Comparison of ENCODE assay signal across 1 cellular context in genomic region chr5:139294372-139295165, GRCh38.
A peak's percentile ranks its signal among the peaks of the same experiment; 100 is the strongest.
TF ChIP-seq lines count a peak whose summit lies in the region.

No MANE protein-coding gene starts in this region.

TF ChIP-seq in K562, 482 proteins besides CTCF, POLR2A, EP300 and RAD21 (continues in another document):
- no peak for TF ChIP-seq ID3 (CRISPR knock-in tag; IDR thresholded peaks at IDR 0.05)
- TF ChIP-seq ID3 (tag; IDR thresholded peaks at IDR 0.05), result no peak
- peak in 1 of 2 experiments; percentile 68; a peak in 2 of 4 replicates for TF ChIP-seq UBTF (IDR thresholded peaks at IDR 0.05; ENCODE audit: borderline replicate concordance in 1 of 2, low read depth in 2 of 2, low read length in 2 of 2)
- no peak; the same call in none of the 2 replicates for TF ChIP-seq L3MBTL2 (IDR thresholded peaks at IDR 0.05)
- TF ChIP-seq TCFL5 (CRISPR knock-in tag; conservative IDR thresholded peaks at IDR 0.05), result no peak
- TF ChIP-seq NCOA1 (IDR thresholded peaks at IDR 0.05; ENCODE audit: low read depth), result peak; percentile 30; the same call in 1 of the 2 replicates
- TF ChIP-seq MBD1 (CRISPR knock-in tag; IDR thresholded peaks at IDR 0.05), result no peak
- no peak for TF ChIP-seq ZNF324 (CRISPR knock-in tag; IDR thresholded peaks at IDR 0.05)
- TF ChIP-seq RNF219 (CRISPR knock-in tag; IDR thresholded peaks at IDR 0.05), result no peak
- TF ChIP-seq MYC (IDR thresholded peaks at IDR 0.05; ENCODE audit: low read depth, low read length), result peak; percentile 83; the same call in 1 of the 2 replicates
- no peak for TF ChIP-seq MYC (CRISPR knock-in tag; IDR thresholded peaks at IDR 0.05; ENCODE audit: borderline replicate concordance, low read depth)
- no peak for TF ChIP-seq HMG20B (CRISPR knock-in tag; IDR thresholded peaks at IDR 0.05)
- TF ChIP-seq, protein P1, sequence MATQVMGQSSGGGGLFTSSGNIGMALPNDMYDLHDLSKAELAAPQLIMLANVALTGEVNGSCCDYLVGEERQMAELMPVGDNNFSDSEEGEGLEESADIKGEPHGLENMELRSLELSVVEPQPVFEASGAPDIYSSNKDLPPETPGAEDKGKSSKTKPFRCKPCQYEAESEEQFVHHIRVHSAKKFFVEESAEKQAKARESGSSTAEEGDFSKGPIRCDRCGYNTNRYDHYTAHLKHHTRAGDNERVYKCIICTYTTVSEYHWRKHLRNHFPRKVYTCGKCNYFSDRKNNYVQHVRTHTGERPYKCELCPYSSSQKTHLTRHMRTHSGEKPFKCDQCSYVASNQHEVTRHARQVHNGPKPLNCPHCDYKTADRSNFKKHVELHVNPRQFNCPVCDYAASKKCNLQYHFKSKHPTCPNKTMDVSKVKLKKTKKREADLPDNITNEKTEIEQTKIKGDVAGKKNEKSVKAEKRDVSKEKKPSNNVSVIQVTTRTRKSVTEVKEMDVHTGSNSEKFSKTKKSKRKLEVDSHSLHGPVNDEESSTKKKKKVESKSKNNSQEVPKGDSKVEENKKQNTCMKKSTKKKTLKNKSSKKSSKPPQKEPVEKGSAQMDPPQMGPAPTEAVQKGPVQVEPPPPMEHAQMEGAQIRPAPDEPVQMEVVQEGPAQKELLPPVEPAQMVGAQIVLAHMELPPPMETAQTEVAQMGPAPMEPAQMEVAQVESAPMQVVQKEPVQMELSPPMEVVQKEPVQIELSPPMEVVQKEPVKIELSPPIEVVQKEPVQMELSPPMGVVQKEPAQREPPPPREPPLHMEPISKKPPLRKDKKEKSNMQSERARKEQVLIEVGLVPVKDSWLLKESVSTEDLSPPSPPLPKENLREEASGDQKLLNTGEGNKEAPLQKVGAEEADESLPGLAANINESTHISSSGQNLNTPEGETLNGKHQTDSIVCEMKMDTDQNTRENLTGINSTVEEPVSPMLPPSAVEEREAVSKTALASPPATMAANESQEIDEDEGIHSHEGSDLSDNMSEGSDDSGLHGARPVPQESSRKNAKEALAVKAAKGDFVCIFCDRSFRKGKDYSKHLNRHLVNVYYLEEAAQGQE (CRISPR knock-in tag; IDR thresholded peaks at IDR 0.05; ENCODE audit: low read depth), result no peak
- no peak for TF ChIP-seq ZNF444 (CRISPR knock-in tag; IDR thresholded peaks at IDR 0.05)
- TF ChIP-seq BRD4 (IDR thresholded peaks at IDR 0.05), result 0 out of 2 replicates have a peak, but pooled peaks have one; percentile 18
- no peak for TF ChIP-seq ETV6 (IDR thresholded peaks at IDR 0.05; ENCODE audit: borderline replicate concordance in 1 of 2, low read depth in 2 of 2, low read length in 1 of 2)
- no peak for TF ChIP-seq ETV6 (CRISPR knock-in tag; IDR thresholded peaks at IDR 0.05; ENCODE audit: borderline replicate concordance)
- TF ChIP-seq SAFB2 (IDR thresholded peaks at IDR 0.05; ENCODE audit: borderline replicate concordance, low read depth, low read length, severe bottlenecking), result no peak
- 0 out of 2 replicates have a peak, but pooled peaks have one; percentile 34 for TF ChIP-seq GTF2F1 (IDR thresholded peaks at IDR 0.05; ENCODE audit: low read depth, low read length)
- TF ChIP-seq SMARCE1 (IDR thresholded peaks at IDR 0.05), result peak; percentile 41; the same call in 1 of the 2 replicates
- no peak for TF ChIP-seq RBM34 (IDR thresholded peaks at IDR 0.05; ENCODE audit: borderline replicate concordance, insufficient read depth, low read length)
- TF ChIP-seq CEBPG (CRISPR knock-in tag; IDR thresholded peaks at IDR 0.05), result no peak
- TF ChIP-seq CEBPG (tag; conservative IDR thresholded peaks at IDR 0.05 in 1 of 2, IDR thresholded peaks at IDR 0.05 in 1 of 2), result no peak
- TF ChIP-seq, protein P2, sequence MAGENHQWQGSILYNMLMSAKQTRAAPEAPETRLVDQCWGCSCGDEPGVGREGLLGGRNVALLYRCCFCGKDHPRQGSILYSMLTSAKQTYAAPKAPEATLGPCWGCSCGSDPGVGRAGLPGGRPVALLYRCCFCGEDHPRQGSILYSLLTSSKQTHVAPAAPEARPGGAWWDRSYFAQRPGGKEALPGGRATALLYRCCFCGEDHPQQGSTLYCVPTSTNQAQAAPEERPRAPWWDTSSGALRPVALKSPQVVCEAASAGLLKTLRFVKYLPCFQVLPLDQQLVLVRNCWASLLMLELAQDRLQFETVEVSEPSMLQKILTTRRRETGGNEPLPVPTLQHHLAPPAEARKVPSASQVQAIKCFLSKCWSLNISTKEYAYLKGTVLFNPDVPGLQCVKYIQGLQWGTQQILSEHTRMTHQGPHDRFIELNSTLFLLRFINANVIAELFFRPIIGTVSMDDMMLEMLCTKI (IDR thresholded peaks at IDR 0.05; ENCODE audit: partially characterized antibody), result no peak
- peak; percentile 69; the same call in 1 of the 2 replicates for TF ChIP-seq LCOR (CRISPR knock-in tag; IDR thresholded peaks at IDR 0.05)
- TF ChIP-seq PCBP2 (IDR thresholded peaks at IDR 0.05; ENCODE audit: low read depth, low read length, poor library complexity, severe bottlenecking), result no peak
- no peak for TF ChIP-seq TCF7L2 (IDR thresholded peaks at IDR 0.05; ENCODE audit: low read depth, low read length)
- TF ChIP-seq, protein P3, sequence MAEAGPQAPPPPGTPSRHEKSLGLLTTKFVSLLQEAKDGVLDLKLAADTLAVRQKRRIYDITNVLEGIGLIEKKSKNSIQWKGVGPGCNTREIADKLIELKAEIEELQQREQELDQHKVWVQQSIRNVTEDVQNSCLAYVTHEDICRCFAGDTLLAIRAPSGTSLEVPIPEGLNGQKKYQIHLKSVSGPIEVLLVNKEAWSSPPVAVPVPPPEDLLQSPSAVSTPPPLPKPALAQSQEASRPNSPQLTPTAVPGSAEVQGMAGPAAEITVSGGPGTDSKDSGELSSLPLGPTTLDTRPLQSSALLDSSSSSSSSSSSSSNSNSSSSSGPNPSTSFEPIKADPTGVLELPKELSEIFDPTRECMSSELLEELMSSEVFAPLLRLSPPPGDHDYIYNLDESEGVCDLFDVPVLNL (CRISPR knock-in tag; IDR thresholded peaks at IDR 0.05; ENCODE audit: low read depth), result no peak
- no peak for TF ChIP-seq NCOA2 (IDR thresholded peaks at IDR 0.05; ENCODE audit: partially characterized antibody in 2 of 2)
- TF ChIP-seq MCM3 (IDR thresholded peaks at IDR 0.05), result no peak
- TF ChIP-seq ZNF707 (CRISPR knock-in tag; conservative IDR thresholded peaks at IDR 0.05), result no peak
- TF ChIP-seq ZNF232 (CRISPR knock-in tag; IDR thresholded peaks at IDR 0.05), result no peak
- TF ChIP-seq ELF1 (tag; IDR thresholded peaks at IDR 0.05), result no peak
- TF ChIP-seq ZNF282 (CRISPR knock-in tag; IDR thresholded peaks at IDR 0.05), result no peak
- TF ChIP-seq PHF20 (IDR thresholded peaks at IDR 0.05; ENCODE audit: partially characterized antibody), result no peak
- TF ChIP-seq U2AF1 (optimal IDR thresholded peaks at IDR 0.05; ENCODE audit: low read depth, low read length), result peak; percentile 5
- TF ChIP-seq ZBED1 (IDR thresholded peaks at IDR 0.05), result no peak
- peak; percentile 41; the same call in 1 of the 2 replicates for TF ChIP-seq C11orf30 (IDR thresholded peaks at IDR 0.05; ENCODE audit: low read depth)
- peak; percentile 1 for TF ChIP-seq RBM22 (IDR thresholded peaks at IDR 0.05; ENCODE audit: low read depth, low read length, poor library complexity, severe bottlenecking)
- no peak for TF ChIP-seq PPARD (CRISPR knock-in tag; IDR thresholded peaks at IDR 0.05)
- no peak for TF ChIP-seq ZKSCAN8 (CRISPR knock-in tag; IDR thresholded peaks at IDR 0.05)
- TF ChIP-seq ARID1B (IDR thresholded peaks at IDR 0.05), result no peak
- TF ChIP-seq ZFX (CRISPR knock-in tag; IDR thresholded peaks at IDR 0.05), result peak; percentile 46
- TF ChIP-seq ZNF77 (CRISPR knock-in tag; IDR thresholded peaks at IDR 0.05), result no peak
- no peak for TF ChIP-seq SMAD1 (IDR thresholded peaks at IDR 0.05; ENCODE audit: low read depth, low read length, partially characterized antibody)
- 0 out of 2 replicates have a peak, but pooled peaks have one; percentile 27 for TF ChIP-seq CREM (IDR thresholded peaks at IDR 0.05; ENCODE audit: low read depth)
- TF ChIP-seq HLTF (IDR thresholded peaks at IDR 0.05), result no peak
- TF ChIP-seq ZNF384 (IDR thresholded peaks at IDR 0.05; ENCODE audit: low read depth, low read length), result no peak
- no peak for TF ChIP-seq MEIS2 (IDR thresholded peaks at IDR 0.05; ENCODE audit: partially characterized antibody)
- TF ChIP-seq RAD51 (IDR thresholded peaks at IDR 0.05; ENCODE audit: borderline replicate concordance, low read depth), result no peak
- TF ChIP-seq, protein P4, sequence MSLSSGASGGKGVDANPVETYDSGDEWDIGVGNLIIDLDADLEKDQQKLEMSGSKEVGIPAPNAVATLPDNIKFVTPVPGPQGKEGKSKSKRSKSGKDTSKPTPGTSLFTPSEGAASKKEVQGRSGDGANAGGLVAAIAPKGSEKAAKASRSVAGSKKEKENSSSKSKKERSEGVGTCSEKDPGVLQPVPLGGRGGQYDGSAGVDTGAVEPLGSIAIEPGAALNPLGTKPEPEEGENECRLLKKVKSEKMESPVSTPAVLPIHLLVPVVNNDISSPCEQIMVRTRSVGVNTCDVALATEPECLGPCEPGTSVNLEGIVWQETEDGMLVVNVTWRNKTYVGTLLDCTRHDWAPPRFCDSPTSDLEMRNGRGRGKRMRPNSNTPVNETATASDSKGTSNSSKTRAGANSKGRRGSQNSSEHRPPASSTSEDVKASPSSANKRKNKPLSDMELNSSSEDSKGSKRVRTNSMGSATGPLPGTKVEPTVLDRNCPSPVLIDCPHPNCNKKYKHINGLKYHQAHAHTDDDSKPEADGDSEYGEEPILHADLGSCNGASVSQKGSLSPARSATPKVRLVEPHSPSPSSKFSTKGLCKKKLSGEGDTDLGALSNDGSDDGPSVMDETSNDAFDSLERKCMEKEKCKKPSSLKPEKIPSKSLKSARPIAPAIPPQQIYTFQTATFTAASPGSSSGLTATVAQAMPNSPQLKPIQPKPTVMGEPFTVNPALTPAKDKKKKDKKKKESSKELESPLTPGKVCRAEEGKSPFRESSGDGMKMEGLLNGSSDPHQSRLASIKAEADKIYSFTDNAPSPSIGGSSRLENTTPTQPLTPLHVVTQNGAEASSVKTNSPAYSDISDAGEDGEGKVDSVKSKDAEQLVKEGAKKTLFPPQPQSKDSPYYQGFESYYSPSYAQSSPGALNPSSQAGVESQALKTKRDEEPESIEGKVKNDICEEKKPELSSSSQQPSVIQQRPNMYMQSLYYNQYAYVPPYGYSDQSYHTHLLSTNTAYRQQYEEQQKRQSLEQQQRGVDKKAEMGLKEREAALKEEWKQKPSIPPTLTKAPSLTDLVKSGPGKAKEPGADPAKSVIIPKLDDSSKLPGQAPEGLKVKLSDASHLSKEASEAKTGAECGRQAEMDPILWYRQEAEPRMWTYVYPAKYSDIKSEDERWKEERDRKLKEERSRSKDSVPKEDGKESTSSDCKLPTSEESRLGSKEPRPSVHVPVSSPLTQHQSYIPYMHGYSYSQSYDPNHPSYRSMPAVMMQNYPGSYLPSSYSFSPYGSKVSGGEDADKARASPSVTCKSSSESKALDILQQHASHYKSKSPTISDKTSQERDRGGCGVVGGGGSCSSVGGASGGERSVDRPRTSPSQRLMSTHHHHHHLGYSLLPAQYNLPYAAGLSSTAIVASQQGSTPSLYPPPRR (CRISPR knock-in tag; IDR thresholded peaks at IDR 0.05; ENCODE audit: borderline replicate concordance), result no peak
- TF ChIP-seq GATAD2A (IDR thresholded peaks at IDR 0.05), result no peak
- TF ChIP-seq RCOR1 (IDR thresholded peaks at IDR 0.05; ENCODE audit: borderline replicate concordance in 1 of 2, low read depth in 2 of 2, low read length in 2 of 2), result no peak
- no peak for TF ChIP-seq ZFPM2 (CRISPR knock-in tag; IDR thresholded peaks at IDR 0.05)
- TF ChIP-seq ZNF212 (CRISPR knock-in tag; IDR thresholded peaks at IDR 0.05), result no peak
- no peak for TF ChIP-seq ETS2 (tag; IDR thresholded peaks at IDR 0.05; ENCODE audit: borderline replicate concordance, poor library complexity, severe bottlenecking)
